21 cellular contexts compared by ENCODE assay signal in genomic region chr21:16377120-16377658, GRCh38.
A peak's percentile ranks its signal among the peaks of the same experiment; 100 is the strongest.
DNase-seq lines count a peak whose midpoint lies in the region; TF ChIP-seq lines count a peak whose summit lies in the region.
"Had no signal": no experiment of that assay in that cellular context is flagged by ENCODE, and none has a peak within 500 bp of the region (broad histone marks: within the 10 kb centered on the region; RNA-seq: fewer than 3 reads in every experiment).

No MANE protein-coding gene starts in this region.

- H3K4me3 ChIP-seq in esophagus muscularis mucosa: no peak overlapping the region
- H3K4me3 ChIP-seq in stomach smooth muscle (ENCODE audit: low read length in 2 of 2): no peak overlapping the region
- no peak overlapping the region for H3K4me3 ChIP-seq in colonic mucosa

- no peak for TF ChIP-seq CTCF in esophagus muscularis mucosa (IDR thresholded peaks at IDR 0.05)
- no peak for TF ChIP-seq CTCF in mesothelial cell of epicardium (IDR thresholded peaks at IDR 0.05; ENCODE audit: unreplicated experiment)
- TF ChIP-seq CTCF in colonic mucosa (IDR thresholded peaks at IDR 0.05): no peak

- H3K4me3 Mint-ChIP-seq in mesothelial cell of epicardium: no peak overlapping the region
- H3K4me3 Mint-ChIP-seq: activated CD4-positive, alpha-beta memory T cell treated with anti-CD3 and anti-CD28 coated beads, Interleukin-2, amount 10 ng/mL, durations not matched to agents 7 days and 5 days; CD4-positive, CD25-positive, alpha-beta regulatory T cell; HFFc6; stimulated activated naive CD8-positive, alpha-beta T cell treated with anti-CD3 and anti-CD28 coated beads, Interleukin-15, amount 100 ng/mL, for 72 hours; T-helper 17 cell; WTC11 had no signal

- no peaks in the 10 kb centered on the region for H3K9me3 ChIP-seq in esophagus muscularis mucosa
- H3K9me3 ChIP-seq in stomach smooth muscle (ENCODE audit: control insufficient read depth in 2 of 2, low read length in 2 of 2): no peaks in the 10 kb centered on the region
- no peaks in the 10 kb centered on the region for H3K9me3 ChIP-seq in colonic mucosa

- peaks cover 26% of the 10 kb centered on the region for H3K4me1 Mint-ChIP-seq in mesothelial cell of epicardium
- H3K4me1 Mint-ChIP-seq: activated CD4-positive, alpha-beta memory T cell treated with anti-CD3 and anti-CD28 coated beads, Interleukin-2, amount 10 ng/mL, durations not matched to agents 7 days and 5 days; CD4-positive, CD25-positive, alpha-beta regulatory T cell; stimulated activated naive CD8-positive, alpha-beta T cell treated with anti-CD3 and anti-CD28 coated beads, Interleukin-15, amount 100 ng/mL, for 72 hours; T-helper 17 cell; WTC11 had no signal

- peak overlapping the region; percentile 60 for H3K27ac Mint-ChIP-seq in mesothelial cell of epicardium
- H3K27ac Mint-ChIP-seq: activated CD4-positive, alpha-beta memory T cell treated with anti-CD3 and anti-CD28 coated beads, Interleukin-2, amount 10 ng/mL, durations not matched to agents 7 days and 5 days; CD4-positive, CD25-positive, alpha-beta regulatory T cell; HFFc6; T-helper 17 cell; WTC11 had no signal

- WGBS in esophagus muscularis mucosa: 73% methylated on average over 6 of the region's 6 CpGs

- peaks cover 18 to 35% (median 31%) of the 10 kb centered on the region in 4 donors for H3K4me1 ChIP-seq in esophagus muscularis mucosa
- H3K4me1 ChIP-seq in stomach smooth muscle (ENCODE audit: control insufficient read depth, insufficient read depth, low read length): peaks cover 7% of the 10 kb centered on the region
- no peaks in the 10 kb centered on the region for H3K4me1 ChIP-seq in colonic mucosa

- H3K27me3 Mint-ChIP-seq in mesothelial cell of epicardium (ENCODE audit: low read depth): no peaks in the 10 kb centered on the region
- H3K27me3 Mint-ChIP-seq: activated CD4-positive, alpha-beta memory T cell treated with anti-CD3 and anti-CD28 coated beads, Interleukin-2, amount 10 ng/mL, durations not matched to agents 7 days and 5 days; CD4-positive, CD25-positive, alpha-beta regulatory T cell; stimulated activated naive CD8-positive, alpha-beta T cell treated with anti-CD3 and anti-CD28 coated beads, Interleukin-15, amount 100 ng/mL, for 72 hours; T-helper 17 cell had no signal

- H3K9me3 Mint-ChIP-seq in mesothelial cell of epicardium: no peaks in the 10 kb centered on the region
- H3K9me3 Mint-ChIP-seq: HFFc6; stimulated activated naive CD8-positive, alpha-beta T cell treated with anti-CD3 and anti-CD28 coated beads, Interleukin-15, amount 100 ng/mL, for 72 hours; WTC11 had no signal

- TF ChIP-seq POLR2A in esophagus muscularis mucosa (IDR thresholded peaks at IDR 0.05; ENCODE audit: low read depth): no peak

- intact Hi-C loops in esophagus muscularis mucosa (cut with DNase I): no loop called here
- intact Hi-C loops in colonic mucosa (cut with DNase I): no loop called here

- TF ChIP-seq EP300 in esophagus muscularis mucosa (IDR thresholded peaks at IDR 0.05): no peak

- H3K9ac ChIP-seq in stomach smooth muscle (ENCODE audit: low read length in 2 of 2) (no peak overlapping the region), colonic mucosa (ENCODE audit: low read depth in 2 of 2, low read length in 2 of 2) (no peak overlapping the region)

- no peaks in the 10 kb centered on the region for H3K36me3 ChIP-seq in esophagus muscularis mucosa
- H3K36me3 ChIP-seq in stomach smooth muscle (ENCODE audit: control insufficient read depth in 2 of 2, insufficient read depth in 2 of 2, low read length in 2 of 2): no peaks in the 10 kb centered on the region
- H3K36me3 ChIP-seq in colonic mucosa: no peaks in the 10 kb centered on the region
- H3K36me3 ChIP-seq: brain microvascular endothelial cell had no signal

- H3K27ac ChIP-seq in esophagus muscularis mucosa (replicated peaks in 1 of 4): peak overlapping the region in 3 of 4 donors; percentile 4 to 55 (median 51)
- peak overlapping the region; percentile 18 for H3K27ac ChIP-seq in stomach smooth muscle (ENCODE audit: low read length)
- no peak overlapping the region for H3K27ac ChIP-seq in colonic mucosa
- H3K27ac ChIP-seq: brain microvascular endothelial cell, epithelial cell of prostate had no signal

- peak; percentile 23 for DNase-seq in LHCN-M2 (ENCODE audit: low read depth)
- DNase-seq in esophagus muscularis mucosa (ENCODE audit: extremely low spot score): no peak
- no peak for DNase-seq in mesothelial cell of epicardium (ENCODE audit: low spot score in 2 of 2, unreplicated experiment in 2 of 2)
- no peak for DNase-seq in activated gamma-delta T cell treated with Interleukin-2 at 50 U/mL for 16 hours
- no peak for DNase-seq in LoVo (ENCODE audit: low spot score)
- no peak for DNase-seq in occipital lobe (lab: John Stamatoyannopoulos, UW)
- no peak for DNase-seq in colonic mucosa
- DNase-seq: activated CD4-positive, alpha-beta memory T cell treated with anti-CD3 and anti-CD28 coated beads, Interleukin-2, amount 10 ng/mL, durations not matched to agents 7 days and 5 days; activated naive CD4-positive, alpha-beta T cell treated with Interleukin-2 at 50 U/mL for 16 hours; brain microvascular endothelial cell; CD4-positive, CD25-positive, alpha-beta regulatory T cell; HFFc6; NCI-H187 treated with DMSO at 0.1 percent for 48 hours; NCI-H226; small intestine; stimulated activated CD4-positive, alpha-beta T cell treated with anti-CD3 and anti-CD28 coated beads, Interleukin-4, amount 100 ng/mL, for 1 hour; stimulated activated naive CD8-positive, alpha-beta T cell treated with anti-CD3 and anti-CD28 coated beads, Interleukin-15, amount 100 ng/mL, for 72 hours; T-helper 17 cell had no signal

- H3K36me3 Mint-ChIP-seq in mesothelial cell of epicardium: peaks cover 18% of the 10 kb centered on the region
- H3K36me3 Mint-ChIP-seq: CD4-positive, CD25-positive, alpha-beta regulatory T cell; WTC11 had no signal

- no peaks in the 10 kb centered on the region for H3K27me3 ChIP-seq in esophagus muscularis mucosa
- H3K27me3 ChIP-seq in stomach smooth muscle (ENCODE audit: control insufficient read depth in 1 of 2, insufficient read depth in 2 of 2, low read length in 2 of 2): no peaks in the 10 kb centered on the region
- no peaks in the 10 kb centered on the region for H3K27me3 ChIP-seq in colonic mucosa
- H3K27me3 ChIP-seq: brain microvascular endothelial cell had no signal
